ENCODE assay signal across 1 cellular context in the genomic region with DNA sequence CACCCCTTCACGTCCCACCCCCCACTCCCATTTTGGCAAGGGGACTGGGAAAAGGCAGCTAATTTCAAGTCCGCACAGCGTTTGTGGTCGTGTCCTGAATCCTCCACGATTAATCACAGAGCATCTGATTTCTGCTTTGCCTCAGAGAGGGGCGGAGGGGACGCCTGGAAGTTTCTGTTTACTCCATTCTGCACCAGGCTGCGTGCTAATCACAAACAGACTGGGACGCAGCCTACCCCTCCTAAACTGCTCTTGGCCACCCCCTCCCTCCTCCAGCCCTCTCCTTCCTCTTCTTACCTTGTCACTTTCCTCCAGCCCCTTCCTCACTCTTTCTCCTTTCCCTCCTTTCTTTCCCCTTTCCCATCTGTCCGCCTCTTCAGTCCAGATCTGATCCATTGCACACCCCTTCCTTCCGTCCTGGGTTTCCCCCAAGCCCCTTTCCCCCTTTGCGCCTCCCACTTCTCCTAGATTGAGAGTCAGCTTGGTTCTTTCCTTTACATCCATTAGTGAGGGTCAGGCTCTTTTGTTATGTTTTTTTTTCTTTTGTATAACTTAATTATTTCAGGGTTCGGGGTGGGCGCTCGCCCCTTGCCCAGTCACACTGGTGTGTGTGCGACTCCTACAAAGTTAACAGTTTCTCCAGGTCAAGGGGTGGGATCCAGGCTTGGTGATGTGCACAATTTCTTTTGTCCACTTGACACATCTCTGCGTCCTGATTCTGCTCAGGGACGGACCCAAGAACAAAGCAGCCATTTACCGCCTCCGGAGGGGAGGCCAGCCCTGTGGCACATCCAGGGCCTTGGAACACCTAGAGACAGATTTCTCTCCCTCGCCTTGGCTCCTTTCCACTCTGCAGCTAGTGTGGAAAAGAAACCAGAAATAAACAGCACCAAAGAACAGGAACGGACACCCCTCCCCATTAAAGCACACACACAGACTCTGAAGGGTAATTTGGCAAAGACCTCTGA.
A peak's percentile ranks its signal among the peaks of the same experiment; 100 is the strongest.
TF ChIP-seq lines count a peak whose summit lies in the region.

No MANE protein-coding gene starts in this region.

TF ChIP-seq in K562, 482 proteins besides CTCF, POLR2A, EP300 and RAD21 (continued from another document and continues in another):
- TF ChIP-seq, protein P1, sequence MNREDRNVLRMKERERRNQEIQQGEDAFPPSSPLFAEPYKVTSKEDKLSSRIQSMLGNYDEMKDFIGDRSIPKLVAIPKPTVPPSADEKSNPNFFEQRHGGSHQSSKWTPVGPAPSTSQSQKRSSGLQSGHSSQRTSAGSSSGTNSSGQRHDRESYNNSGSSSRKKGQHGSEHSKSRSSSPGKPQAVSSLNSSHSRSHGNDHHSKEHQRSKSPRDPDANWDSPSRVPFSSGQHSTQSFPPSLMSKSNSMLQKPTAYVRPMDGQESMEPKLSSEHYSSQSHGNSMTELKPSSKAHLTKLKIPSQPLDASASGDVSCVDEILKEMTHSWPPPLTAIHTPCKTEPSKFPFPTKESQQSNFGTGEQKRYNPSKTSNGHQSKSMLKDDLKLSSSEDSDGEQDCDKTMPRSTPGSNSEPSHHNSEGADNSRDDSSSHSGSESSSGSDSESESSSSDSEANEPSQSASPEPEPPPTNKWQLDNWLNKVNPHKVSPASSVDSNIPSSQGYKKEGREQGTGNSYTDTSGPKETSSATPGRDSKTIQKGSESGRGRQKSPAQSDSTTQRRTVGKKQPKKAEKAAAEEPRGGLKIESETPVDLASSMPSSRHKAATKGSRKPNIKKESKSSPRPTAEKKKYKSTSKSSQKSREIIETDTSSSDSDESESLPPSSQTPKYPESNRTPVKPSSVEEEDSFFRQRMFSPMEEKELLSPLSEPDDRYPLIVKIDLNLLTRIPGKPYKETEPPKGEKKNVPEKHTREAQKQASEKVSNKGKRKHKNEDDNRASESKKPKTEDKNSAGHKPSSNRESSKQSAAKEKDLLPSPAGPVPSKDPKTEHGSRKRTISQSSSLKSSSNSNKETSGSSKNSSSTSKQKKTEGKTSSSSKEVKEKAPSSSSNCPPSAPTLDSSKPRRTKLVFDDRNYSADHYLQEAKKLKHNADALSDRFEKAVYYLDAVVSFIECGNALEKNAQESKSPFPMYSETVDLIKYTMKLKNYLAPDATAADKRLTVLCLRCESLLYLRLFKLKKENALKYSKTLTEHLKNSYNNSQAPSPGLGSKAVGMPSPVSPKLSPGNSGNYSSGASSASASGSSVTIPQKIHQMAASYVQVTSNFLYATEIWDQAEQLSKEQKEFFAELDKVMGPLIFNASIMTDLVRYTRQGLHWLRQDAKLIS (CRISPR knock-in tag; IDR thresholded peaks at IDR 0.05), result no peak
- TF ChIP-seq MED1 (CRISPR knock-in tag; IDR thresholded peaks at IDR 0.05; ENCODE audit: borderline replicate concordance), result no peak
- TF ChIP-seq ZNF24 (IDR thresholded peaks at IDR 0.05), result no peak
- no peak for TF ChIP-seq MAFK (IDR thresholded peaks at IDR 0.05; ENCODE audit: low read length)
- TF ChIP-seq MYBL2 (IDR thresholded peaks at IDR 0.05; ENCODE audit: low read depth), result peak; percentile 37; the same call in 1 of the 2 replicates
- no peak for TF ChIP-seq MYBL2 (CRISPR knock-in tag; IDR thresholded peaks at IDR 0.05; ENCODE audit: borderline replicate concordance)
- TF ChIP-seq NONO (IDR thresholded peaks at IDR 0.05; ENCODE audit: low read depth in 2 of 2, low read length in 1 of 2), result no peak
- TF ChIP-seq SMARCB1 (IDR thresholded peaks at IDR 0.05; ENCODE audit: insufficient read length, low read depth), result no peak
- TF ChIP-seq ZNF79 (CRISPR knock-in tag; IDR thresholded peaks at IDR 0.05; ENCODE audit: low read depth), result no peak
- TF ChIP-seq BDP1 (IDR thresholded peaks at IDR 0.05; ENCODE audit: insufficient read depth, insufficient read length), result no peak
- TF ChIP-seq KLF6 (CRISPR knock-in tag; IDR thresholded peaks at IDR 0.05; ENCODE audit: borderline replicate concordance), result no peak
- TF ChIP-seq EWSR1 (IDR thresholded peaks at IDR 0.05; ENCODE audit: borderline replicate concordance, low read depth, partially characterized antibody), result no peak
- no peak for TF ChIP-seq COPS2 (conservative IDR thresholded peaks at IDR 0.05)
- TF ChIP-seq KDM5B (IDR thresholded peaks at IDR 0.05; ENCODE audit: insufficient replicate concordance, low read depth, low read length), result no peak
- no peak for TF ChIP-seq SNRNP70 (optimal IDR thresholded peaks at IDR 0.05; ENCODE audit: low read depth, low read length)
- no peak for TF ChIP-seq SOX6 (IDR thresholded peaks at IDR 0.05)
- TF ChIP-seq, protein P2, sequence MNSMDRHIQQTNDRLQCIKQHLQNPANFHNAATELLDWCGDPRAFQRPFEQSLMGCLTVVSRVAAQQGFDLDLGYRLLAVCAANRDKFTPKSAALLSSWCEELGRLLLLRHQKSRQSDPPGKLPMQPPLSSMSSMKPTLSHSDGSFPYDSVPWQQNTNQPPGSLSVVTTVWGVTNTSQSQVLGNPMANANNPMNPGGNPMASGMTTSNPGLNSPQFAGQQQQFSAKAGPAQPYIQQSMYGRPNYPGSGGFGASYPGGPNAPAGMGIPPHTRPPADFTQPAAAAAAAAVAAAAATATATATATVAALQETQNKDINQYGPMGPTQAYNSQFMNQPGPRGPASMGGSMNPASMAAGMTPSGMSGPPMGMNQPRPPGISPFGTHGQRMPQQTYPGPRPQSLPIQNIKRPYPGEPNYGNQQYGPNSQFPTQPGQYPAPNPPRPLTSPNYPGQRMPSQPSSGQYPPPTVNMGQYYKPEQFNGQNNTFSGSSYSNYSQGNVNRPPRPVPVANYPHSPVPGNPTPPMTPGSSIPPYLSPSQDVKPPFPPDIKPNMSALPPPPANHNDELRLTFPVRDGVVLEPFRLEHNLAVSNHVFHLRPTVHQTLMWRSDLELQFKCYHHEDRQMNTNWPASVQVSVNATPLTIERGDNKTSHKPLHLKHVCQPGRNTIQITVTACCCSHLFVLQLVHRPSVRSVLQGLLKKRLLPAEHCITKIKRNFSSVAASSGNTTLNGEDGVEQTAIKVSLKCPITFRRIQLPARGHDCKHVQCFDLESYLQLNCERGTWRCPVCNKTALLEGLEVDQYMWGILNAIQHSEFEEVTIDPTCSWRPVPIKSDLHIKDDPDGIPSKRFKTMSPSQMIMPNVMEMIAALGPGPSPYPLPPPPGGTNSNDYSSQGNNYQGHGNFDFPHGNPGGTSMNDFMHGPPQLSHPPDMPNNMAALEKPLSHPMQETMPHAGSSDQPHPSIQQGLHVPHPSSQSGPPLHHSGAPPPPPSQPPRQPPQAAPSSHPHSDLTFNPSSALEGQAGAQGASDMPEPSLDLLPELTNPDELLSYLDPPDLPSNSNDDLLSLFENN (IDR thresholded peaks at IDR 0.05; ENCODE audit: low read depth in 2 of 2, low read length in 2 of 2), result no peak
- TF ChIP-seq DMBX1 (CRISPR knock-in tag; IDR thresholded peaks at IDR 0.05; ENCODE audit: borderline replicate concordance), result no peak
- no peak; the same call in 1 of the 2 replicates for TF ChIP-seq ZNF589 (CRISPR knock-in tag; IDR thresholded peaks at IDR 0.05; ENCODE audit: low read depth)
- no peak for TF ChIP-seq ZNF507 (tag; conservative IDR thresholded peaks at IDR 0.05)
- TF ChIP-seq GABPB1 (CRISPR knock-in tag; IDR thresholded peaks at IDR 0.05), result 0 out of 2 replicates have a peak, but pooled peaks have one; percentile 36
- TF ChIP-seq SP1 (CRISPR knock-in tag; IDR thresholded peaks at IDR 0.05), result no peak
- TF ChIP-seq FOXA1 (IDR thresholded peaks at IDR 0.05; ENCODE audit: borderline replicate concordance), result no peak
- TF ChIP-seq, protein P3, sequence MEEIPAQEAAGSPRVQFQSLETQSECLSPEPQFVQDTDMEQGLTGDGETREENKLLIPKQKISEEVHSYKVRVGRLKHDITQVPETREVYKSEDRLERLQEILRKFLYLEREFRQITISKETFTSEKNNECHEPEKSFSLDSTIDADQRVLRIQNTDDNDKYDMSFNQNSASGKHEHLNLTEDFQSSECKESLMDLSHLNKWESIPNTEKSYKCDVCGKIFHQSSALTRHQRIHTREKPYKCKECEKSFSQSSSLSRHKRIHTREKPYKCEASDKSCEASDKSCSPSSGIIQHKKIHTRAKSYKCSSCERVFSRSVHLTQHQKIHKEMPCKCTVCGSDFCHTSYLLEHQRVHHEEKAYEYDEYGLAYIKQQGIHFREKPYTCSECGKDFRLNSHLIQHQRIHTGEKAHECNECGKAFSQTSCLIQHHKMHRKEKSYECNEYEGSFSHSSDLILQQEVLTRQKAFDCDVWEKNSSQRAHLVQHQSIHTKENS (CRISPR knock-in tag; IDR thresholded peaks at IDR 0.05), result no peak
- TF ChIP-seq HDAC2 (IDR thresholded peaks at IDR 0.05), result peak; percentile 38
- no peak for TF ChIP-seq XRCC5 (IDR thresholded peaks at IDR 0.05; ENCODE audit: low read depth, low read length)
- no peak for TF ChIP-seq PPARD (CRISPR knock-in tag; IDR thresholded peaks at IDR 0.05)
- no peak for TF ChIP-seq ZNF197 (CRISPR knock-in tag; IDR thresholded peaks at IDR 0.05; ENCODE audit: low read depth)
- 0 out of 2 replicates have a peak, but pooled peaks have one; percentile 9 for TF ChIP-seq YBX1 (IDR thresholded peaks at IDR 0.05)
- TF ChIP-seq KLF1 (tag; IDR thresholded peaks at IDR 0.05), result no peak
- TF ChIP-seq ATF1 (CRISPR knock-in tag; IDR thresholded peaks at IDR 0.05), result no peak
- no peak for TF ChIP-seq ATF1 (tag; IDR thresholded peaks at IDR 0.05)
- TF ChIP-seq NCOA2 (IDR thresholded peaks at IDR 0.05; ENCODE audit: partially characterized antibody in 2 of 2), result no peak
- TF ChIP-seq, protein P4, sequence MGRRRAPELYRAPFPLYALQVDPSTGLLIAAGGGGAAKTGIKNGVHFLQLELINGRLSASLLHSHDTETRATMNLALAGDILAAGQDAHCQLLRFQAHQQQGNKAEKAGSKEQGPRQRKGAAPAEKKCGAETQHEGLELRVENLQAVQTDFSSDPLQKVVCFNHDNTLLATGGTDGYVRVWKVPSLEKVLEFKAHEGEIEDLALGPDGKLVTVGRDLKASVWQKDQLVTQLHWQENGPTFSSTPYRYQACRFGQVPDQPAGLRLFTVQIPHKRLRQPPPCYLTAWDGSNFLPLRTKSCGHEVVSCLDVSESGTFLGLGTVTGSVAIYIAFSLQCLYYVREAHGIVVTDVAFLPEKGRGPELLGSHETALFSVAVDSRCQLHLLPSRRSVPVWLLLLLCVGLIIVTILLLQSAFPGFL (CRISPR knock-in tag; IDR thresholded peaks at IDR 0.05), result no peak
- peak; percentile 70 to 74 for TF ChIP-seq FOXK2 (conservative IDR thresholded peaks at IDR 0.05 in 1 of 2, IDR thresholded peaks at IDR 0.05 in 1 of 2; ENCODE audit: low read depth in 2 of 2)
- TF ChIP-seq ATF7 (IDR thresholded peaks at IDR 0.05), result no peak
- TF ChIP-seq NELFE (IDR thresholded peaks at IDR 0.05; ENCODE audit: insufficient read depth, insufficient read length), result no peak
- no peak for TF ChIP-seq ZNF764 (CRISPR knock-in tag; IDR thresholded peaks at IDR 0.05; ENCODE audit: low read depth)
- no peak for TF ChIP-seq CAMTA2 (CRISPR knock-in tag; conservative IDR thresholded peaks at IDR 0.05)
- no peak for TF ChIP-seq SMARCC2 (IDR thresholded peaks at IDR 0.05; ENCODE audit: low read depth)
- TF ChIP-seq, protein P5, sequence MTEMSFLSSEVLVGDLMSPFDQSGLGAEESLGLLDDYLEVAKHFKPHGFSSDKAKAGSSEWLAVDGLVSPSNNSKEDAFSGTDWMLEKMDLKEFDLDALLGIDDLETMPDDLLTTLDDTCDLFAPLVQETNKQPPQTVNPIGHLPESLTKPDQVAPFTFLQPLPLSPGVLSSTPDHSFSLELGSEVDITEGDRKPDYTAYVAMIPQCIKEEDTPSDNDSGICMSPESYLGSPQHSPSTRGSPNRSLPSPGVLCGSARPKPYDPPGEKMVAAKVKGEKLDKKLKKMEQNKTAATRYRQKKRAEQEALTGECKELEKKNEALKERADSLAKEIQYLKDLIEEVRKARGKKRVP (CRISPR knock-in tag; IDR thresholded peaks at IDR 0.05), result no peak
- TF ChIP-seq TAF15 (IDR thresholded peaks at IDR 0.05; ENCODE audit: low read depth, low read length), result no peak
- TF ChIP-seq PTRF (tag; IDR thresholded peaks at IDR 0.05), result no peak
- TF ChIP-seq ASH1L (IDR thresholded peaks at IDR 0.05; ENCODE audit: borderline replicate concordance, low read depth, partially characterized antibody), result no peak
- no peak for TF ChIP-seq ZBTB17 (CRISPR knock-in tag; IDR thresholded peaks at IDR 0.05)
- no peak for TF ChIP-seq BCOR (IDR thresholded peaks at IDR 0.05)
- TF ChIP-seq NR2C1 (IDR thresholded peaks at IDR 0.05), result peak; percentile 17; the same call in 1 of the 2 replicates
- no peak for TF ChIP-seq NR2C1 (tag; IDR thresholded peaks at IDR 0.05)
- TF ChIP-seq ZNF175 (CRISPR knock-in tag; IDR thresholded peaks at IDR 0.05; ENCODE audit: low read depth), result no peak
- TF ChIP-seq CXXC5 (CRISPR knock-in tag; IDR thresholded peaks at IDR 0.05), result no peak
- TF ChIP-seq, protein P6, sequence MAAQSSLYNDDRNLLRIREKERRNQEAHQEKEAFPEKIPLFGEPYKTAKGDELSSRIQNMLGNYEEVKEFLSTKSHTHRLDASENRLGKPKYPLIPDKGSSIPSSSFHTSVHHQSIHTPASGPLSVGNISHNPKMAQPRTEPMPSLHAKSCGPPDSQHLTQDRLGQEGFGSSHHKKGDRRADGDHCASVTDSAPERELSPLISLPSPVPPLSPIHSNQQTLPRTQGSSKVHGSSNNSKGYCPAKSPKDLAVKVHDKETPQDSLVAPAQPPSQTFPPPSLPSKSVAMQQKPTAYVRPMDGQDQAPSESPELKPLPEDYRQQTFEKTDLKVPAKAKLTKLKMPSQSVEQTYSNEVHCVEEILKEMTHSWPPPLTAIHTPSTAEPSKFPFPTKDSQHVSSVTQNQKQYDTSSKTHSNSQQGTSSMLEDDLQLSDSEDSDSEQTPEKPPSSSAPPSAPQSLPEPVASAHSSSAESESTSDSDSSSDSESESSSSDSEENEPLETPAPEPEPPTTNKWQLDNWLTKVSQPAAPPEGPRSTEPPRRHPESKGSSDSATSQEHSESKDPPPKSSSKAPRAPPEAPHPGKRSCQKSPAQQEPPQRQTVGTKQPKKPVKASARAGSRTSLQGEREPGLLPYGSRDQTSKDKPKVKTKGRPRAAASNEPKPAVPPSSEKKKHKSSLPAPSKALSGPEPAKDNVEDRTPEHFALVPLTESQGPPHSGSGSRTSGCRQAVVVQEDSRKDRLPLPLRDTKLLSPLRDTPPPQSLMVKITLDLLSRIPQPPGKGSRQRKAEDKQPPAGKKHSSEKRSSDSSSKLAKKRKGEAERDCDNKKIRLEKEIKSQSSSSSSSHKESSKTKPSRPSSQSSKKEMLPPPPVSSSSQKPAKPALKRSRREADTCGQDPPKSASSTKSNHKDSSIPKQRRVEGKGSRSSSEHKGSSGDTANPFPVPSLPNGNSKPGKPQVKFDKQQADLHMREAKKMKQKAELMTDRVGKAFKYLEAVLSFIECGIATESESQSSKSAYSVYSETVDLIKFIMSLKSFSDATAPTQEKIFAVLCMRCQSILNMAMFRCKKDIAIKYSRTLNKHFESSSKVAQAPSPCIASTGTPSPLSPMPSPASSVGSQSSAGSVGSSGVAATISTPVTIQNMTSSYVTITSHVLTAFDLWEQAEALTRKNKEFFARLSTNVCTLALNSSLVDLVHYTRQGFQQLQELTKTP (IDR thresholded peaks at IDR 0.05; ENCODE audit: low read depth in 1 of 2, partially characterized antibody in 2 of 2), result no peak
- TF ChIP-seq ZSCAN32 (CRISPR knock-in tag; IDR thresholded peaks at IDR 0.05), result no peak
- TF ChIP-seq ZNF561 (CRISPR knock-in tag; conservative IDR thresholded peaks at IDR 0.05), result no peak
- 0 out of 4 replicates have a peak, but pooled peaks of 1 of the 2 experiments have one; percentile 61 for TF ChIP-seq RCOR1 (IDR thresholded peaks at IDR 0.05; ENCODE audit: borderline replicate concordance in 1 of 2, low read depth in 2 of 2, low read length in 2 of 2)
- no peak for TF ChIP-seq STAT5B (CRISPR knock-in tag; IDR thresholded peaks at IDR 0.05)
- TF ChIP-seq CREBBP (IDR thresholded peaks at IDR 0.05; ENCODE audit: low read depth, low read length), result no peak
